ENCODE assay signal across 1 cellular context in genomic region chr1:248873993-248874671, GRCh38.
TF ChIP-seq lines count a peak whose summit lies in the region.

No MANE protein-coding gene starts in this region.

TF ChIP-seq in K562, 482 proteins besides CTCF, POLR2A, EP300 and RAD21 (continued from another document and continues in another):
- peak; percentile 30 to 45; a peak in 2 of 4 replicates for TF ChIP-seq MNT (conservative IDR thresholded peaks at IDR 0.05)
- no peak for TF ChIP-seq ZNF76 (CRISPR knock-in tag; IDR thresholded peaks at IDR 0.05; ENCODE audit: borderline replicate concordance)
- TF ChIP-seq NELFE (IDR thresholded peaks at IDR 0.05; ENCODE audit: insufficient read depth, insufficient read length), result no peak
- TF ChIP-seq PRPF4 (IDR thresholded peaks at IDR 0.05; ENCODE audit: insufficient read depth, low read depth, low read length, poor library complexity, severe bottlenecking), result no peak
- TF ChIP-seq CSDE1 (IDR thresholded peaks at IDR 0.05), result peak in 1 of 2 experiments; percentile 91; a peak in 2 of 4 replicates
- TF ChIP-seq SFPQ (IDR thresholded peaks at IDR 0.05; ENCODE audit: low read depth, low read length), result no peak
- TF ChIP-seq XRCC5 (IDR thresholded peaks at IDR 0.05; ENCODE audit: low read depth, low read length), result peak; percentile 70
- TF ChIP-seq SIN3A (IDR thresholded peaks at IDR 0.05; ENCODE audit: borderline replicate concordance in 2 of 2, control insufficient read depth in 1 of 2, low read depth in 2 of 2, low read length in 2 of 2), result no peak
- no peak for TF ChIP-seq USF1 (CRISPR knock-in tag; IDR thresholded peaks at IDR 0.05)
- no peak for TF ChIP-seq THRA (IDR thresholded peaks at IDR 0.05)
- 0 out of 2 replicates have a peak, but pooled peaks have one; percentile 52 for TF ChIP-seq RERE (CRISPR knock-in tag; IDR thresholded peaks at IDR 0.05; ENCODE audit: borderline replicate concordance)
- no peak for TF ChIP-seq WHSC1 (IDR thresholded peaks at IDR 0.05; ENCODE audit: low read length)
- no peak for TF ChIP-seq KLF1 (tag; IDR thresholded peaks at IDR 0.05)
- no peak for TF ChIP-seq TCF7L2 (IDR thresholded peaks at IDR 0.05; ENCODE audit: low read depth, low read length)
- TF ChIP-seq BRCA1 (IDR thresholded peaks at IDR 0.05), result no peak
- no peak for TF ChIP-seq BRCA1 (CRISPR knock-in tag; IDR thresholded peaks at IDR 0.05)
- TF ChIP-seq ZNF696 (CRISPR knock-in tag; conservative IDR thresholded peaks at IDR 0.05), result no peak
- TF ChIP-seq FOXJ3 (CRISPR knock-in tag; IDR thresholded peaks at IDR 0.05), result no peak; the same call in 1 of the 2 replicates
- peak; percentile 63 for TF ChIP-seq ZNF407 (IDR thresholded peaks at IDR 0.05; ENCODE audit: low read depth)
- TF ChIP-seq ZEB2 (IDR thresholded peaks at IDR 0.05), result peak; percentile 68
- 0 out of 2 replicates have a peak, but pooled peaks have one; percentile 4 for TF ChIP-seq TCF7 (IDR thresholded peaks at IDR 0.05; ENCODE audit: borderline replicate concordance)
- no peak for TF ChIP-seq FOXK1 (CRISPR knock-in tag; IDR thresholded peaks at IDR 0.05; ENCODE audit: borderline replicate concordance)
- TF ChIP-seq BCOR (IDR thresholded peaks at IDR 0.05), result peak; percentile 13; the same call in 1 of the 2 replicates
- TF ChIP-seq YY1 (IDR thresholded peaks at IDR 0.05; ENCODE audit: borderline replicate concordance in 1 of 3, control insufficient read depth in 1 of 3, extremely low read depth in 1 of 3, insufficient read depth in 3 of 3, insufficient read length in 1 of 3, insufficient replicate concordance in 2 of 3, low read depth in 1 of 3, low read length in 2 of 3), result peak in 1 of 3 experiments; percentile 26
- TF ChIP-seq KAT2B (IDR thresholded peaks at IDR 0.05; ENCODE audit: low read depth, low read length), result no peak
- peak; percentile 40 for TF ChIP-seq HCFC1 (IDR thresholded peaks at IDR 0.05; ENCODE audit: low read depth, low read length)
- no peak for TF ChIP-seq PURB (CRISPR knock-in tag; IDR thresholded peaks at IDR 0.05; ENCODE audit: low read depth)
- TF ChIP-seq TBL1XR1 (IDR thresholded peaks at IDR 0.05; ENCODE audit: low read length in 2 of 2), result peak; percentile 51 to 95; a peak in 3 of 4 replicates
- TF ChIP-seq ZNF431 (CRISPR knock-in tag; IDR thresholded peaks at IDR 0.05), result 0 out of 2 replicates have a peak, but pooled peaks have one; percentile 35
- no peak for TF ChIP-seq RBM17 (IDR thresholded peaks at IDR 0.05; ENCODE audit: borderline replicate concordance, low read depth, low read length)
- TF ChIP-seq U2AF2 (optimal IDR thresholded peaks at IDR 0.05; ENCODE audit: low read depth, low read length), result no peak
- no peak for TF ChIP-seq ZNF551 (CRISPR knock-in tag; IDR thresholded peaks at IDR 0.05)
- TF ChIP-seq ZC3H8 (IDR thresholded peaks at IDR 0.05), result no peak
- TF ChIP-seq ID3 (CRISPR knock-in tag; IDR thresholded peaks at IDR 0.05), result no peak
- TF ChIP-seq ID3 (tag; IDR thresholded peaks at IDR 0.05), result peak; percentile 76
- TF ChIP-seq MYBL2 (IDR thresholded peaks at IDR 0.05; ENCODE audit: low read depth), result no peak
- TF ChIP-seq MYBL2 (CRISPR knock-in tag; IDR thresholded peaks at IDR 0.05; ENCODE audit: borderline replicate concordance), result no peak
- TF ChIP-seq ZC3H11A (IDR thresholded peaks at IDR 0.05; ENCODE audit: low read depth, low read length), result no peak
- 0 out of 2 replicates have a peak, but pooled peaks have one; percentile 74 for TF ChIP-seq PREB (CRISPR knock-in tag; IDR thresholded peaks at IDR 0.05)
- no peak for TF ChIP-seq ZNF354B (CRISPR knock-in tag; IDR thresholded peaks at IDR 0.05)
- TF ChIP-seq ZNF224 (CRISPR knock-in tag; IDR thresholded peaks at IDR 0.05), result no peak
- TF ChIP-seq ILF3 (IDR thresholded peaks at IDR 0.05; ENCODE audit: borderline replicate concordance), result no peak; the same call in 1 of the 2 replicates
- TF ChIP-seq CHCHD3 (CRISPR knock-in tag; IDR thresholded peaks at IDR 0.05), result no peak
